31 cellular contexts compared by ENCODE assay signal in genomic region chr2:239792649-239793010, GRCh38.
DNase-seq lines count a peak whose midpoint lies in the region; ATAC-seq and TF ChIP-seq lines count a peak whose summit lies in the region.
"Had no signal": no experiment of that assay in that cellular context is flagged by ENCODE, and none has a peak within 500 bp of the region (broad histone marks: within the 10 kb centered on the region; RNA-seq: fewer than 3 reads in every experiment).

No MANE protein-coding gene starts in this region.

- ATAC-seq in Right ventricle myocardium superior (ENCODE audit: poor library complexity): no peak
- ATAC-seq in Right ventricle myocardium inferior: no peak
- ATAC-seq: GM12878, left lung had no signal

- no peak overlapping the region for H4K8ac ChIP-seq in mesendoderm (ENCODE audit: low read depth, low read length)

- no peaks in the 10 kb centered on the region for H3K79me2 ChIP-seq in mesendoderm (ENCODE audit: control insufficient read depth, insufficient read depth, low read length)

- H2BK5ac ChIP-seq in mesendoderm (ENCODE audit: low read length): no peak overlapping the region

- H2BK120ac ChIP-seq in mesendoderm (ENCODE audit: low read depth, low read length): no peak overlapping the region

- no peaks in the 10 kb centered on the region for H3K27me3 Mint-ChIP-seq in osteocyte (ENCODE audit: unreplicated experiment)
- H3K27me3 Mint-ChIP-seq: activated naive CD4-positive, alpha-beta T cell treated with anti-CD3 and anti-CD28 coated beads, Interleukin-2, amount 50 U/mL, for 24 hours had no signal

- DNase-seq in Right ventricle myocardium superior: peak; percentile 33
- no peak for DNase-seq in Right ventricle myocardium inferior (ENCODE audit: missing footprints)
- DNase-seq in dorsolateral prefrontal cortex: peak in 5 of 10 donors; percentile 23 to 41 (median 32)
- peak; percentile 78 for DNase-seq in osteocyte (ENCODE audit: extremely low spot score, unreplicated experiment)
- DNase-seq in ureter (ENCODE audit: low spot score): peak; percentile 19
- DNase-seq in testis: no peak
- DNase-seq in NCI-H1092 (lab: John Stamatoyannopoulos, UW): no peak
- DNase-seq in mesendoderm: no peak
- DNase-seq: ACHN; activated CD4-positive, alpha-beta T cell treated with anti-CD3 and anti-CD28 coated beads, Interleukin-2, amount 10 ng/mL, durations not matched to agents 7 days and 5 days; amygdala; DMS153; effector CD8-positive, alpha-beta T cell; HCEC 1CT; KBM-7; left lung; NCI-H1105; NCI-H187 treated with DMSO at 0.1 percent for 48 hours; NCI-H2171; NCI-H510A; occipital lobe; small intestine; stimulated activated naive CD4-positive, alpha-beta T cell treated with Interleukin-2 at 50 U/mL for 16 hours; T1000; WERI-Rb-1 had no signal

- H3K4me3 ChIP-seq in dorsolateral prefrontal cortex (no peak overlapping the region), testis (no peak overlapping the region), mesendoderm (ENCODE audit: low read length) (no peak overlapping the region)
- H3K4me3 ChIP-seq: GM12878, left lung, SJSA1, thoracic aorta had no signal

- H4K5ac ChIP-seq in mesendoderm (ENCODE audit: low read length): no peak overlapping the region

- TF ChIP-seq CTCF in dorsolateral prefrontal cortex (IDR thresholded peaks at IDR 0.05 in 54 of 56, conservative IDR thresholded peaks at IDR 0.05 in 2 of 56; ENCODE audit: low read depth in 1 of 56, partially characterized antibody in 56 of 56) (no peak), osteocyte (IDR thresholded peaks at IDR 0.05) (no peak), testis (IDR thresholded peaks at IDR 0.05) (no peak)

- no peak overlapping the region for H3K4me3 Mint-ChIP-seq in osteocyte (ENCODE audit: unreplicated experiment)
- H3K4me3 Mint-ChIP-seq: activated CD4-positive, alpha-beta T cell treated with anti-CD3 and anti-CD28 coated beads, Interleukin-2, amount 10 ng/mL, durations not matched to agents 7 days and 5 days; activated naive CD4-positive, alpha-beta T cell treated with anti-CD3 and anti-CD28 coated beads, Interleukin-2, amount 50 U/mL, for 24 hours; B cell had no signal

- no peaks in the 10 kb centered on the region for H3K9me3 ChIP-seq in testis
- H3K9me3 ChIP-seq: left lung, SJSA1, thoracic aorta had no signal

- H3K27me3 ChIP-seq in dorsolateral prefrontal cortex (no peaks in the 10 kb centered on the region), testis (no peaks in the 10 kb centered on the region), mesendoderm (ENCODE audit: insufficient read depth, low read length, poor library complexity) (no peaks in the 10 kb centered on the region)
- H3K27me3 ChIP-seq: left lung, SJSA1 had no signal

- H3K23ac ChIP-seq in mesendoderm (ENCODE audit: low read length): no peak overlapping the region

- no peaks in the 10 kb centered on the region for H3K36me3 Mint-ChIP-seq in osteocyte (ENCODE audit: unreplicated experiment)
- H3K36me3 Mint-ChIP-seq: activated naive CD4-positive, alpha-beta T cell treated with anti-CD3 and anti-CD28 coated beads, Interleukin-2, amount 50 U/mL, for 24 hours had no signal

- H3K18ac ChIP-seq in mesendoderm (ENCODE audit: low read length): no peak overlapping the region

- 75 to 93% methylated on average over 6 to 9 of the region's 9 CpGs for WGBS in testis, 2 donors
- WGBS in mesendoderm (ENCODE audit: extremely low coverage, insufficient coverage, low lambda C conversion rate): no CpG with 5 or more reads among the region's 9 CpGs

- intact Hi-C loops in Right ventricle myocardium superior (cut with DNase I) (no loop called here), Right ventricle myocardium inferior (cut with DNase I) (no loop called here), dorsolateral prefrontal cortex (cut with DNase I) (no loop called here), testis (cut with DNase I; ENCODE audit: low total_unique reads) (no loop called here)

- no peak overlapping the region for H3K4me2 ChIP-seq in mesendoderm (ENCODE audit: low read length)

- H3K56ac ChIP-seq in mesendoderm (ENCODE audit: low read length): no peak overlapping the region

- no peaks in the 10 kb centered on the region for H3K36me3 ChIP-seq in testis (ENCODE audit: low read depth, missing control alignments)
- no peaks in the 10 kb centered on the region for H3K36me3 ChIP-seq in mesendoderm (ENCODE audit: control insufficient read depth, insufficient read depth, low read length)
- H3K36me3 ChIP-seq: left lung, SJSA1, thoracic aorta, WERI-Rb-1 had no signal

- H3K9ac ChIP-seq in mesendoderm (ENCODE audit: low read length): no peak overlapping the region

- no peak overlapping the region for H3K27ac Mint-ChIP-seq in osteocyte (ENCODE audit: unreplicated experiment)
- H3K27ac Mint-ChIP-seq: activated CD4-positive, alpha-beta T cell treated with anti-CD3 and anti-CD28 coated beads, Interleukin-2, amount 10 ng/mL, durations not matched to agents 7 days and 5 days; activated naive CD4-positive, alpha-beta T cell treated with anti-CD3 and anti-CD28 coated beads, Interleukin-2, amount 50 U/mL, for 24 hours; activated T-helper 2 cell treated with anti-CD3 and anti-CD28 coated beads, Interferon-gamma antibody, Interleukin-2, Interleukin-4, amounts not matched to agents 10 μg/mL and 5 μg/mL and 100 μg/mL, durations not matched to agents 14 hours and 24 hours and 36 hours; B cell had no signal

- peaks cover 6% of the 10 kb centered on the region for H3K4me1 ChIP-seq in testis
- no peaks in the 10 kb centered on the region for H3K4me1 ChIP-seq in mesendoderm (ENCODE audit: control insufficient read depth, low read depth, low read length)
- H3K4me1 ChIP-seq: left lung, SJSA1 had no signal

- TF ChIP-seq POLR2A in testis (IDR thresholded peaks at IDR 0.05): no peak

- no peaks in the 10 kb centered on the region for H3K79me1 ChIP-seq in mesendoderm (ENCODE audit: low read length)

- H2AK5ac ChIP-seq in mesendoderm (ENCODE audit: low read length): no peak overlapping the region

- H2BK15ac ChIP-seq in mesendoderm (replicated peaks; ENCODE audit: low read depth): no peak overlapping the region

- peak overlapping the region in 42 of 59 donors; percentile 5 to 82 (median 58) for H3K27ac ChIP-seq in dorsolateral prefrontal cortex
- H3K27ac ChIP-seq in testis: no peak overlapping the region
- no peak overlapping the region for H3K27ac ChIP-seq in mesendoderm (ENCODE audit: low read depth, low read length)
- H3K27ac ChIP-seq: left lung, SJSA1, thoracic aorta, WERI-Rb-1 had no signal

- peaks cover 7% of the 10 kb centered on the region for H3K9me3 Mint-ChIP-seq in osteocyte (ENCODE audit: unreplicated experiment)
- H3K9me3 Mint-ChIP-seq: activated CD4-positive, alpha-beta T cell treated with anti-CD3 and anti-CD28 coated beads, Interleukin-2, amount 10 ng/mL, durations not matched to agents 7 days and 5 days; activated naive CD4-positive, alpha-beta T cell treated with anti-CD3 and anti-CD28 coated beads, Interleukin-2, amount 50 U/mL, for 24 hours; activated T-helper 2 cell treated with anti-CD3 and anti-CD28 coated beads, Interferon-gamma antibody, Interleukin-2, Interleukin-4, amounts not matched to agents 10 μg/mL and 5 μg/mL and 100 μg/mL, durations not matched to agents 14 hours and 24 hours and 36 hours had no signal

- H3K4ac ChIP-seq in mesendoderm (ENCODE audit: low read depth, low read length): no peak overlapping the region

- H3K4me1 Mint-ChIP-seq in osteocyte (ENCODE audit: unreplicated experiment): no peaks in the 10 kb centered on the region
- H3K4me1 Mint-ChIP-seq: activated CD4-positive, alpha-beta T cell treated with anti-CD3 and anti-CD28 coated beads, Interleukin-2, amount 10 ng/mL, durations not matched to agents 7 days and 5 days; activated naive CD4-positive, alpha-beta T cell treated with anti-CD3 and anti-CD28 coated beads, Interleukin-2, amount 50 U/mL, for 24 hours; B cell had no signal

Comparison
In these comparisons a context has a peak if more than half of its experiments do, and no peak if none do; other contexts are left out.
1. DNase-seq: peak in Right ventricle myocardium superior (single experiment), osteocyte (single experiment) and ureter (single experiment); none in Right ventricle myocardium inferior (single experiment), testis (single experiment), NCI-H1092 (single experiment) and mesendoderm (single experiment).
2. H3K27ac ChIP-seq: peak in dorsolateral prefrontal cortex (42 of 59); none in testis (0 of 2) and mesendoderm (single experiment).